Comparison of ENCODE assay signal across 8 cellular contexts in the genomic region with DNA sequence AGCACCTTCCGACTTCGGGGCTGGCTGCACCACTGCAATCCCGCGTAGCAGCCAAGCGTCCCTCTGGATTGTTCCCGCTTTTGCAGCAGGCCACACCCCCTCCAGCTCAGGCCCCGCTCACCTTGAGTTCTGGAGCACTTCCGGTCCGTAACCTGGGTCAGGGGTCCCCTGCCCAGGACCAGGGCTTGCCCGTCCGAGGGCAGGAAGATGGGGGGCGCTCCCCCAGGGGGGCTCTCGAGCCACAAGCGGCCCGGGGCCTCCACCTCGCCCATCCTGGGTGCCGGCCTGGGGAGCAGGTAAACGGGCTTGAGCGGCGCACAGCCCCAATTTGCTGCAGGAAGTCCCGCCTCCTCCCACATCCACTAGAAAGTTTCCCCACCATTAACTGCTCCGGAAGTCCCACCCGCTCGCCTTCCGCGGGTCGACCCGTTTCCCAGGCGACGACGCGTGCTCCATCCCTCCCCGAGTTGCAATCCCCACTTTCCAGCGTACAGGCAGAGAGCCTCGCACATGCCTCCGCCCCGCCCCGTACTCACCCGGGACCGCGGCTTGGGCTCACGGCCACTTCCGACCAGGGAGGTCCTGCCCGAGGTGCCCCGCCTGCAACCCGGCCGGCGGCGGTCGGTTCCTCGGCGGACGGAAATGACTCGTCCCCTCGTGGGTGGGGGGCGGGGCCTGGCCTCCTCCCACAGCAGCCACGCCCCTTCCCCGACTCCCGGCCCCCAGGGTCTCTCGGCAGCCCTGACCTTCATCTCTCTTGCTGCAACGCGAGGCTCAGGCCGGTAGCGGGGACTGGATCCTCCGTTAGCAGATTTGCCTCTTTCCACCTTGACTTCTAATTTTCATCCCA. TPM values are rescaled to one million over a fixed set of nuclear protein-coding genes. Genes with fewer than 3 reads are reported as not detected.
A peak's percentile ranks its signal among the peaks of the same experiment; 100 is the strongest.
DNase-seq lines count a peak whose midpoint lies in the region; TF ChIP-seq lines count a peak whose summit lies in the region.

TSS of gene PNKP (minus strand) at position 644 of the 850 bp plus-strand sequence. CDS start at position 272, 372 bp downstream.

- H3K27ac ChIP-seq in H9 (ENCODE audit: insufficient read length, low read depth, low read length): peak within 1 kb of the TSS; percentile 40
- peak within 1 kb of the TSS; percentile 50 for H3K27ac ChIP-seq in SJCRH30
- H3K27ac ChIP-seq in neural progenitor cell: peak within 1 kb of the TSS; percentile 13

- DNase-seq in EH (ENCODE audit: low read depth) (peak; percentile 92), H9 (peak; percentile 94), MV-4-11 (lab: John Stamatoyannopoulos, UW) (peak; percentile 87), SJCRH30 (peak; percentile 92 to 94), activated gamma-delta T cell treated with Interleukin-2 at 50 U/mL for 16 hours (peak; percentile 84), foreskin fibroblast (peak; percentile 94 to 95), neural progenitor cell (ENCODE audit: low spot score) (peak; percentile 93), stromal cell of bone marrow (ENCODE audit: low read depth) (peak; percentile 86)

- H3K9ac ChIP-seq in H9 (ENCODE audit: extremely low read depth, insufficient read length, low read length): peak within 1 kb of the TSS; percentile 91
- H3K9ac ChIP-seq in neural progenitor cell: peak within 1 kb of the TSS; percentile 17

- H2BK120ac ChIP-seq in H9 (ENCODE audit: low read depth, low read length, poor library complexity, severe bottlenecking): no peak within 1 kb of the TSS

- peak within 1 kb of the TSS; percentile 89 for H3K4me3 ChIP-seq in SJCRH30
- peak within 1 kb of the TSS; percentile 79 to 86 for H3K4me3 ChIP-seq in foreskin fibroblast (ENCODE audit: low read depth in 1 of 2, low read length in 2 of 2)
- H3K4me3 ChIP-seq in neural progenitor cell: peak within 1 kb of the TSS; percentile 72

- H3K23me2 ChIP-seq in H9 (ENCODE audit: insufficient read length, low read depth, low read length, poor library complexity, severe bottlenecking): peaks cover 15% of the 10 kb centered on the region

- TF ChIP-seq CTCF in H9 (conservative IDR thresholded peaks at IDR 0.05) (no peak), foreskin fibroblast (IDR thresholded peaks at IDR 0.05; ENCODE audit: low read depth, low read length) (no peak), neural progenitor cell (IDR thresholded peaks at IDR 0.05) (no peak)

- H3K56ac ChIP-seq in H9 (ENCODE audit: insufficient read length, low read depth, low read length): no peak within 1 kb of the TSS

- H3K14ac ChIP-seq in H9 (ENCODE audit: insufficient read depth, low read length): peak within 1 kb of the TSS; percentile 90; the same call in 1 of the 2 replicates

- H3T11ph ChIP-seq in H9 (ENCODE audit: low read length): no peak within 1 kb of the TSS

- H2AFZ ChIP-seq in H9 (ENCODE audit: low read length) (no peak within 1 kb of the TSS), neural progenitor cell (replicated peaks) (peak within 1 kb of the TSS; percentile 98)

- peak within 1 kb of the TSS; percentile 92 for H3K18ac ChIP-seq in H9 (ENCODE audit: insufficient read length, low read depth, low read length)

- no peak within 1 kb of the TSS for H4K5ac ChIP-seq in H9 (ENCODE audit: insufficient read length, low read depth, low read length)

- H3K4ac ChIP-seq in H9 (ENCODE audit: low read depth, low read length): no peak within 1 kb of the TSS; the same call in 1 of the 2 replicates

- no peaks in the 10 kb centered on the region for H3K27me3 ChIP-seq in H9 (ENCODE audit: insufficient read depth, low read length)
- no peaks in the 10 kb centered on the region for H3K27me3 ChIP-seq in SJCRH30
- no peaks in the 10 kb centered on the region for H3K27me3 ChIP-seq in neural progenitor cell

- H3K4me1 Mint-ChIP-seq in H9 (peaks cover 26 to 37% of the 10 kb centered on the region in 2 experiments), neural progenitor cell (peaks cover 53% of the 10 kb centered on the region)

- peaks cover 5% of the 10 kb centered on the region for H3K79me1 ChIP-seq in H9 (ENCODE audit: insufficient read depth, low read depth, low read length, poor library complexity, severe bottlenecking)

- peaks cover 27 to 46% (median 30%) of the 10 kb centered on the region in 3 experiments for H3K36me3 Mint-ChIP-seq in H9 (ENCODE audit: insufficient read depth in 1 of 3, low read depth in 3 of 3)
- H3K36me3 Mint-ChIP-seq in neural progenitor cell: peaks cover 22% of the 10 kb centered on the region

- no peak within 1 kb of the TSS for H2BK20ac ChIP-seq in H9 (ENCODE audit: low read depth, low read length, poor library complexity, severe bottlenecking)

- WGBS in H9 (ENCODE audit: extremely low coverage, insufficient read length, low lambda C conversion rate): no CpG with 5 or more reads among the region's 65 CpGs

- no peaks in the 10 kb centered on the region for H3K9me3 ChIP-seq in H9 (ENCODE audit: control insufficient read depth, low read depth, low read length)
- H3K9me3 ChIP-seq in SJCRH30 (replicated peaks): no peaks in the 10 kb centered on the region
- no peaks in the 10 kb centered on the region for H3K9me3 ChIP-seq in neural progenitor cell (ENCODE audit: low read depth)

- H3K9me3 Mint-ChIP-seq in H9: peaks cover 0 to 4% of the 10 kb centered on the region in 2 experiments; a peak in 1 of 5 replicates
- H3K9me3 Mint-ChIP-seq in neural progenitor cell: no peaks in the 10 kb centered on the region

- no peak within 1 kb of the TSS for H4K8ac ChIP-seq in H9 (replicated peaks; ENCODE audit: insufficient read length, low read depth, low read length)

- H2BK12ac ChIP-seq in H9 (ENCODE audit: insufficient read length, low read depth, low read length): no peak within 1 kb of the TSS

- H2BK5ac ChIP-seq in H9 (ENCODE audit: insufficient read length, low read length): no peak within 1 kb of the TSS

- H3K4me1 ChIP-seq in H9 (ENCODE audit: insufficient read depth, low read length): peaks cover 2% of the 10 kb centered on the region; the same call in 1 of the 2 replicates
- peaks cover 7% of the 10 kb centered on the region; the same call in 1 of the 2 replicates for H3K4me1 ChIP-seq in SJCRH30
- H3K4me1 ChIP-seq in neural progenitor cell: peaks cover 15% of the 10 kb centered on the region

- H4K20me1 ChIP-seq in H9 (ENCODE audit: control insufficient read depth, insufficient read depth, insufficient read length) (no peaks in the 10 kb centered on the region), neural progenitor cell (ENCODE audit: low read depth) (peaks cover 33% of the 10 kb centered on the region)

- H3K4me3 Mint-ChIP-seq in H9: peak within 1 kb of the TSS; percentile 95 to 98; a peak in 4 of 5 replicates
- H3K4me3 Mint-ChIP-seq in neural progenitor cell: no peak within 1 kb of the TSS

- H3K79me2 ChIP-seq in H9 (ENCODE audit: insufficient read depth, low read length) (no peaks in the 10 kb centered on the region; the same call in 1 of the 2 replicates), neural progenitor cell (ENCODE audit: low read depth) (peaks cover 44% of the 10 kb centered on the region)

- H3K27ac Mint-ChIP-seq in H9: peak within 1 kb of the TSS; percentile 98 to 100 (median 99)
- peak within 1 kb of the TSS; percentile 98 for H3K27ac Mint-ChIP-seq in neural progenitor cell

- no peak within 1 kb of the TSS for H2AK5ac ChIP-seq in H9 (ENCODE audit: insufficient read length, low read length)

- H3K27me3 Mint-ChIP-seq in H9 (ENCODE audit: low read depth) (peaks cover 1% of the 10 kb centered on the region; the same call in 1 of the 2 replicates), neural progenitor cell (ENCODE audit: insufficient read depth, low read depth) (peaks cover 11% of the 10 kb centered on the region)

- no peak within 1 kb of the TSS for H4K91ac ChIP-seq in H9 (ENCODE audit: insufficient read length, low read depth, low read length)

- H3K4me2 ChIP-seq in H9 (ENCODE audit: insufficient read depth, insufficient read length, low read length): peak within 1 kb of the TSS; percentile 93
- peak within 1 kb of the TSS; percentile 89 for H3K4me2 ChIP-seq in neural progenitor cell

- H3K36me3 ChIP-seq in SJCRH30 (peaks cover 14% of the 10 kb centered on the region), neural progenitor cell (no peaks in the 10 kb centered on the region)

- H3F3A ChIP-seq in neural progenitor cell (ENCODE audit: low read depth): peaks cover 75% of the 10 kb centered on the region

- no peak within 1 kb of the TSS for H3K23ac ChIP-seq in H9 (ENCODE audit: insufficient read length, low read depth, low read length)

- no peak within 1 kb of the TSS for H2BK15ac ChIP-seq in H9 (ENCODE audit: low read depth, low read length)

RNA-seq across cellular contexts. Expression of gene PNKP, which starts in this region (rescaled TPM):
- total RNA-seq in H9 (2021) (144 and 157 TPM in 2 replicates), neural progenitor cell (ENCODE audit: low replicate concordance) (41.1 and 72.4 TPM in 2 replicates)
- total RNA-seq in SJCRH30 (2014; rRNA removed; shearing (Covaris generic)): 24.2 and 40.6 TPM in 2 replicates

Comparison
In these comparisons a context has a peak if more than half of its experiments do, and no peak if none do; other contexts are left out.
1. Peak in every context shown above with its lines: DNase-seq, H3K4me3 ChIP-seq and H3K27ac ChIP-seq.